ENCODE assay signal across 1 cellular context in genomic region chr12:89238593-89238992, GRCh38.
TF ChIP-seq lines count a peak whose summit lies in the region.

No MANE protein-coding gene starts in this region.

TF ChIP-seq in GM23338, 12 proteins besides CTCF, POLR2A, EP300 and RAD21 (continued from another document):
- TF ChIP-seq REST (IDR thresholded peaks at IDR 0.05; ENCODE audit: unreplicated experiment) = no peak
- no peak for TF ChIP-seq EZH2 (IDR thresholded peaks at IDR 0.05; ENCODE audit: low read depth, unreplicated experiment)
- TF ChIP-seq POLR2AphosphoS5 (IDR thresholded peaks at IDR 0.05; ENCODE audit: low read depth) = no peak
- TF ChIP-seq ETS1 (IDR thresholded peaks at IDR 0.05) = no peak
- no peak for TF ChIP-seq STAT1 (IDR thresholded peaks at IDR 0.05; ENCODE audit: unreplicated experiment)
- TF ChIP-seq EZH2phosphoT487 (IDR thresholded peaks at IDR 0.05; ENCODE audit: unreplicated experiment) = no peak
- no peak for TF ChIP-seq ZNF462 (CRISPR knock-in tag; IDR thresholded peaks at IDR 0.05)
TF ChIP-seq in GM23338: peak in this region for 0.
